Comparison of ENCODE assay signal across 22 cellular contexts in the genomic region with DNA sequence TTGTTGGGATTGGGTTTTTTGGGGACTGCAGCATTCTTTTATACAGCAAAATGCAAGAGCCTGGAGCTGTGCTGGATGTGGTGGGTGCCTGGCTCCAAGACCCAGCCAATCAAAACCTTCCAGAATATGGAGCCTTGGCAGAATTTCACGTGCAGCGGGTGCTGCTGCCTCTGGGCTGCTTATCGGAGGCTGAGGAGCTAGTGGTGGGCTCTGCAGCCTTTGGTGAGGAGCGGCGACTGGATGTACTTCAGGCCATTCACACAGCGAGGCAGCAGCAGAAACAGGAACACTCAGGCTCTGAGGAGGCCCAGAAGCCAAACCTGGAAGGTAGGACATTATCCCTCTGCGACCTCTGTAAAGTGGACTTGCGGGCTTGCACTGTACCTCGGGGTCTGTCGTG.
"Had no signal": no experiment of that assay in that cellular context is flagged by ENCODE, and none has a peak within 500 bp of the region (broad histone marks: within the 10 kb centered on the region; RNA-seq: fewer than 3 reads in every experiment).

No MANE protein-coding gene starts in this region.

- H3K9me3 Mint-ChIP-seq: dendritic cell treated with granulocyte-macrophage colony-stimulating factor and Interleukin-4, amounts not matched to agents 40 ng/mL and 50 ng/mL, for 4 days; effector memory CD8-positive, alpha-beta T cell; natural killer cell treated with Interleukin-12 subunit alpha and Interleukin-12 subunit beta and Interleukin-15 and Interleukin-18, amount 100 ng/mL, for 72 hours had no signal

- H3K4me3 ChIP-seq: esophagus muscularis mucosa, gastrocnemius medialis, left lung, lower lobe of right lung, psoas muscle, right lobe of liver, tibial artery, upper lobe of left lung, uterus had no signal

- ATAC-seq: effector memory CD8-positive, alpha-beta T cell; gastrocnemius medialis; left lung; lower lobe of right lung; natural killer cell treated with Interleukin-12 subunit alpha and Interleukin-12 subunit beta and Interleukin-15 and Interleukin-18, amount 100 ng/mL, for 72 hours; psoas muscle; right lobe of liver; stimulated activated memory B cell treated with anti-CD40 and anti-IgM and Interleukin-4, amounts not matched to agents 10 μg/mL and 1 μg/mL and 100 μg/mL, for 72 hours had no signal

- H2AFZ ChIP-seq: parathyroid adenoma had no signal

- H3K27ac Mint-ChIP-seq: dendritic cell treated with granulocyte-macrophage colony-stimulating factor and Interleukin-4, amounts not matched to agents 40 ng/mL and 50 ng/mL, for 4 days; memory B cell; stimulated activated memory B cell treated with anti-CD40 and anti-IgM and Interleukin-4, amounts not matched to agents 10 μg/mL and 1 μg/mL and 100 μg/mL, for 72 hours; stimulated activated naive CD8-positive, alpha-beta T cell treated with anti-CD3 and anti-CD28 coated beads, Interleukin-15, Interleukin-2, amounts not matched to agents 100 ng/mL and 50 ng/mL, for 24 hours had no signal

- H3K9me3 ChIP-seq: esophagus muscularis mucosa, gastrocnemius medialis, left lung, lower lobe of right lung, psoas muscle, right lobe of liver, tibial artery, upper lobe of left lung, uterus had no signal

- H3K4me3 Mint-ChIP-seq: dendritic cell treated with granulocyte-macrophage colony-stimulating factor and Interleukin-4, amounts not matched to agents 40 ng/mL and 50 ng/mL, for 4 days; effector memory CD8-positive, alpha-beta T cell; memory B cell; natural killer cell treated with Interleukin-12 subunit alpha and Interleukin-12 subunit beta and Interleukin-15 and Interleukin-18, amount 100 ng/mL, for 72 hours; stimulated activated memory B cell treated with anti-CD40 and anti-IgM and Interleukin-4, amounts not matched to agents 10 μg/mL and 1 μg/mL and 100 μg/mL, for 72 hours; stimulated activated naive CD8-positive, alpha-beta T cell treated with anti-CD3 and anti-CD28 coated beads, Interleukin-15, Interleukin-2, amounts not matched to agents 100 ng/mL and 50 ng/mL, for 24 hours had no signal

- H3K36me3 ChIP-seq: uterus had no signal

- H3K79me2 ChIP-seq: parathyroid adenoma had no signal

- H3K27me3 Mint-ChIP-seq: dendritic cell treated with granulocyte-macrophage colony-stimulating factor and Interleukin-4, amounts not matched to agents 40 ng/mL and 50 ng/mL, for 4 days; effector memory CD8-positive, alpha-beta T cell; memory B cell; natural killer cell treated with Interleukin-12 subunit alpha and Interleukin-12 subunit beta and Interleukin-15 and Interleukin-18, amount 100 ng/mL, for 72 hours; stimulated activated memory B cell treated with anti-CD40 and anti-IgM and Interleukin-4, amounts not matched to agents 10 μg/mL and 1 μg/mL and 100 μg/mL, for 72 hours; stimulated activated naive CD8-positive, alpha-beta T cell treated with anti-CD3 and anti-CD28 coated beads, Interleukin-15, Interleukin-2, amounts not matched to agents 100 ng/mL and 50 ng/mL, for 24 hours had no signal

- H3K4me1 ChIP-seq: parathyroid adenoma had no signal

- H3K27me3 ChIP-seq: esophagus muscularis mucosa, gastrocnemius medialis, left lung, right lobe of liver, tibial artery, upper lobe of left lung, uterus had no signal

- H3K27ac ChIP-seq: epithelial cell of prostate, esophagus muscularis mucosa, gastrocnemius medialis, left lung, lower lobe of right lung, parathyroid adenoma, psoas muscle, right lobe of liver, tibial artery, upper lobe of left lung, uterus had no signal

- DNase-seq: effector memory CD8-positive, alpha-beta T cell; gastrocnemius medialis; islet precursor cell; left lung; lower lobe of right lung; midbrain; psoas muscle; retina; right lobe of liver; stimulated activated CD4-positive, alpha-beta T cell treated with anti-CD3 and anti-CD28 coated beads, Interleukin-4, amount 100 ng/mL, for 1 hour; stimulated activated CD8-positive, alpha-beta memory T cell treated with anti-CD3 and anti-CD28 coated beads, Interleukin-4, amount 100 ng/mL, for 48 hours; tibial artery; upper lobe of left lung; uterus had no signal

- H3K9ac ChIP-seq: parathyroid adenoma had no signal
